8 cellular contexts compared by ENCODE assay signal in the genomic region with DNA sequence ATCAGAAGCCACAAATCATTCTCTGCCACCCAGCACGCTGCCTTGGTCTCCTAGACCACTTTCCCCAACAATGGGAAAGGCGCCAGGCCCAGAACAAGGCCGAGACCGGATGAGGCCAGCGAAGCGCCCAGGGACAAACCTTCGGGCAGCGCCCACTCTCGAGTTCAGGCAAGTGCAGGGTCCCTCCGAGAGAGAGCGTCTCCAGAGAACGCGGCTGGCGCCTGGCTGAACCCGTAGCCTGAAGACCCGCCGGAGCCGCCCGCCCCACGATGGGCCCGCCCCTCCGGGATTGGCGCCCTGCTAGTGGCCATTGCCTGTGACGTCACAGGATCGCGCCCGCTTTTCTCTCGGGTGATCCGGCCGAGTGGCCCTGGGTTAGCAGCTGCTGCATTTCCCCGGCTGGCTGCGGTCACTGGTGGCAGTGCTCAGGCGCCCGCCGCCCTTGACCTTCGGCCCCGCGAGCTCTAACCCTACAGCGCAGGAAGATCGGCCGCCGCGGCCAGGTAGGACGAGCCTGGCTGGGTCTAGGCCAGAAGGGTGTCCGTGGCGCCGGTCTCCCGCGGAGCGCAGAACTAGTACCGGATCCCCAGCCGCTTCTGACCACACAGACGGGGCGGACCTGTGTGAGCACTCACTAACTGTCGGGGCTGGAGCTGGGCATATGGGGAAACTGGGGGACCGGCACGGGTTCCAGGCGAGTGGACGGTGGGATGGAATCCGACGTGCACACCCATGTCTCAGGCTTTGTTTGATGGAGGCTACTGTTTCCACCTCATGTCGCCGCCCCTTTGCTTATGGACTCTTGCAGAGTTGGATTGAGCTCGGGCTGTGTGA. TPM values are rescaled to one million over a fixed set of nuclear protein-coding genes. Genes with fewer than 3 reads are reported as not detected.
DNase-seq lines count a peak whose midpoint lies in the region; ATAC-seq and TF ChIP-seq lines count a peak whose summit lies in the region.

A gene with protein sequence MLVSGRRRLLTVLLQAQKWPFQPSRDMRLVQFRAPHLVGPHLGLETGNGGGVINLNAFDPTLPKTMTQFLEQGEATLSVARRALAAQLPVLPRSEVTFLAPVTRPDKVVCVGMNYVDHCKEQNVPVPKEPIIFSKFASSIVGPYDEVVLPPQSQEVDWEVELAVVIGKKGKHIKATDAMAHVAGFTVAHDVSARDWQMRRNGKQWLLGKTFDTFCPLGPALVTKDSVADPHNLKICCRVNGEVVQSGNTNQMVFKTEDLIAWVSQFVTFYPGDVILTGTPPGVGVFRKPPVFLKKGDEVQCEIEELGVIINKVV (plus strand): TSS at position 339 of the 834 bp plus-strand sequence. CDS start 2,851 bp downstream, outside the sequence.

- TF ChIP-seq CTCF in ascending aorta (IDR thresholded peaks at IDR 0.05) = no peak
- TF ChIP-seq CTCF in vagina (IDR thresholded peaks at IDR 0.05) = no peak

- under 1% methylated on average over 64 of the region's 64 CpGs for WGBS in right cardiac atrium

- H3K36me3 Mint-ChIP-seq in T-helper 2 cell treated with Interferon-gamma antibody and Interleukin-4, amounts not matched to agents 5 μg/mL and 100 μg/mL, for 36 hours (ENCODE audit: low read depth) = no peaks in the 10 kb centered on the region

- H3K4me3 Mint-ChIP-seq in T-helper 2 cell treated with Interferon-gamma antibody and Interleukin-4, amounts not matched to agents 5 μg/mL and 100 μg/mL, for 36 hours = peak within 1 kb of the TSS; percentile 99

- peaks cover 21% of the 10 kb centered on the region for H3K4me1 Mint-ChIP-seq in T-helper 2 cell treated with Interferon-gamma antibody and Interleukin-4, amounts not matched to agents 5 μg/mL and 100 μg/mL, for 36 hours (ENCODE audit: low read depth)

- H3K36me3 ChIP-seq in ascending aorta (no peaks in the 10 kb centered on the region), vagina (no peaks in the 10 kb centered on the region)

- no peaks in the 10 kb centered on the region for H3K27me3 Mint-ChIP-seq in T-helper 2 cell treated with Interferon-gamma antibody and Interleukin-4, amounts not matched to agents 5 μg/mL and 100 μg/mL, for 36 hours (ENCODE audit: low read depth)

- H3K9me3 Mint-ChIP-seq in T-helper 2 cell treated with Interferon-gamma antibody and Interleukin-4, amounts not matched to agents 5 μg/mL and 100 μg/mL, for 36 hours = no peaks in the 10 kb centered on the region

- DNase-seq in NCI-H2029 (lab: John Stamatoyannopoulos, UW) (peak; percentile 83), ascending aorta (ENCODE audit: low spot score in 2 of 2) (peak; percentile 83 to 98), right cardiac atrium (peak; percentile 98 to 100 (median 99)), putamen (ENCODE audit: low spot score) (peak; percentile 92), vagina (ENCODE audit: extremely low spot score in 2 of 2) (peak in 1 of 2 donors; percentile 92)
- DNase-seq in T-helper 2 cell treated with Interferon-gamma antibody and Interleukin-4, amounts not matched to agents 5 μg/mL and 100 μg/mL, for 36 hours (ENCODE audit: low spot score) = peak; percentile 96

- H3K4me1 ChIP-seq in ascending aorta (peaks cover 0 to 7% of the 10 kb centered on the region in 2 donors), right cardiac atrium (ENCODE audit: control insufficient read depth, insufficient read depth, low read length) (peaks cover 5% of the 10 kb centered on the region), vagina (peaks cover 22% of the 10 kb centered on the region)

- H3K9me3 ChIP-seq in ascending aorta (no peaks in the 10 kb centered on the region), right cardiac atrium (ENCODE audit: control insufficient read depth, low read length) (no peaks in the 10 kb centered on the region), vagina (no peaks in the 10 kb centered on the region)

- H3K27me3 ChIP-seq in ascending aorta (no peaks in the 10 kb centered on the region), right cardiac atrium (ENCODE audit: control insufficient read depth, insufficient read depth) (no peaks in the 10 kb centered on the region), vagina (no peaks in the 10 kb centered on the region)

- H3K27ac Mint-ChIP-seq in T-helper 2 cell treated with Interferon-gamma antibody and Interleukin-4, amounts not matched to agents 5 μg/mL and 100 μg/mL, for 36 hours = peak within 1 kb of the TSS; percentile 99

- ATAC-seq in GM18508 (IDR thresholded peaks at IDR 0.05; ENCODE audit: insufficient read depth, unreplicated experiment) (peak; percentile 69), HG02981 (IDR thresholded peaks at IDR 0.05; ENCODE audit: unreplicated experiment) (peak; percentile 94), right cardiac atrium (peak; percentile 99)

- intact Hi-C loops in ascending aorta (cut with DNase I) = loop anchor here (1.0 kb wide), 2 partner anchors 56 to 237 kb away; a partner anchor contains a TSS
- intact Hi-C loops in right cardiac atrium (cut with DNase I) = no loop called here
- intact Hi-C loops in vagina (cut with DNase I) = no loop called here

- peak in 1 of 2 donors; percentile 33 for TF ChIP-seq POLR2A in vagina (IDR thresholded peaks at IDR 0.05)

- H3K4me3 ChIP-seq in ascending aorta (peak within 1 kb of the TSS; percentile 81 to 94), right cardiac atrium (ENCODE audit: low read length) (peak within 1 kb of the TSS; percentile 66), vagina (peak within 1 kb of the TSS; percentile 69 to 71)

- peak within 1 kb of the TSS; percentile 68 to 86 for H3K27ac ChIP-seq in ascending aorta
- peak within 1 kb of the TSS; percentile 90 for H3K27ac ChIP-seq in right cardiac atrium (ENCODE audit: low read length)
- peak within 1 kb of the TSS; percentile 78 for H3K27ac ChIP-seq in vagina

RNA-seq across cellular contexts. Expression of the gene that starts here (rescaled TPM):
- total RNA-seq in ascending aorta = 54.0 TPM
- total RNA-seq in right cardiac atrium = 10 to 100 TPM; 26.1 to 32.7 (median 30.0) TPM
- 32.2 TPM for polyA plus RNA-seq in right cardiac atrium
- 42.0 TPM for total RNA-seq in vagina
